25 cellular contexts compared by ENCODE assay signal in genomic region chr4:117434424-117434823, GRCh38.
"Had no signal": no experiment of that assay in that cellular context is flagged by ENCODE, and none has a peak within 500 bp of the region (broad histone marks: within the 10 kb centered on the region; RNA-seq: fewer than 3 reads in every experiment).

No MANE protein-coding gene starts in this region.

- H3K36me3 ChIP-seq: gastrocnemius medialis, heart right ventricle, left ventricle myocardium inferior, lower lobe of right lung, prostate gland, suprapubic skin, thyroid gland, upper lobe of right lung, vagina had no signal

- H3K27ac ChIP-seq: coronary artery, gastrocnemius medialis, heart right ventricle, left ventricle myocardium inferior, lower lobe of right lung, parathyroid adenoma, prostate gland, suprapubic skin, thyroid gland, upper lobe of right lung, vagina had no signal

- DNase-seq: effector CD4-positive, alpha-beta T cell; endodermal cell; gastrocnemius medialis; heart right ventricle; hypothalamus; left ventricle myocardium inferior; lower lobe of right lung; midbrain; naive B cell; nephron progenitor cell; stimulated activated CD4-positive, alpha-beta T cell treated with anti-CD3 and anti-CD28 coated beads, Interleukin-4, amount 100 ng/mL, for 1 hour; stimulated activated CD8-positive, alpha-beta memory T cell treated with anti-CD3 and anti-CD28 coated beads, Interleukin-4, amount 100 ng/mL, for 48 hours; stimulated activated naive CD8-positive, alpha-beta T cell treated with anti-CD3 and anti-CD28 coated beads, Interleukin-15, Interleukin-2, amounts not matched to agents 100 U/mL and 50 U/mL, for 24 hours; thyroid gland; upper lobe of right lung had no signal

- H3K36me3 Mint-ChIP-seq: memory B cell; naive B cell; stimulated activated effector memory CD8-positive, alpha-beta T cell treated with anti-CD3 and anti-CD28 coated beads, Interleukin-12 subunit alpha, Interleukin-12 subunit beta, amount 100 ng/mL, for 72 hours had no signal

- ATAC-seq: esophagus mucosa; gastrocnemius medialis; heart right ventricle; lower lobe of right lung; stimulated activated effector memory CD8-positive, alpha-beta T cell treated with anti-CD3 and anti-CD28 coated beads, Interleukin-12 subunit alpha, Interleukin-12 subunit beta, amount 100 ng/mL, for 72 hours; stimulated activated naive CD8-positive, alpha-beta T cell treated with anti-CD3 and anti-CD28 coated beads, Interleukin-15, Interleukin-2, amounts not matched to agents 100 U/mL and 50 U/mL, for 24 hours; upper lobe of right lung had no signal

- H3K27me3 ChIP-seq: gastrocnemius medialis, heart right ventricle, suprapubic skin, thyroid gland, upper lobe of right lung, vagina had no signal

- H3K4me1 ChIP-seq: gastrocnemius medialis, heart right ventricle, left ventricle myocardium inferior, lower lobe of right lung, parathyroid adenoma, prostate gland, suprapubic skin, thyroid gland, upper lobe of right lung, vagina had no signal

- H2AFZ ChIP-seq: parathyroid adenoma had no signal

- H3K4me1 Mint-ChIP-seq: endodermal cell; memory B cell; naive B cell; nephron progenitor cell; stimulated activated effector memory CD8-positive, alpha-beta T cell treated with anti-CD3 and anti-CD28 coated beads, Interleukin-12 subunit alpha, Interleukin-12 subunit beta, amount 100 ng/mL, for 72 hours had no signal

- H3K4me3 ChIP-seq: coronary artery, gastrocnemius medialis, heart right ventricle, left ventricle myocardium inferior, lower lobe of right lung, prostate gland, suprapubic skin, thyroid gland, upper lobe of right lung, vagina had no signal

- FAIRE-seq: endothelial cell of umbilical vein, islet of Langerhans had no signal

- H3K9me3 ChIP-seq: gastrocnemius medialis, heart right ventricle, left ventricle myocardium inferior, lower lobe of right lung, prostate gland, thyroid gland, upper lobe of right lung, vagina had no signal

- H3K9me3 Mint-ChIP-seq: naive B cell, nephron progenitor cell had no signal

- H3K4me3 Mint-ChIP-seq: endodermal cell; memory B cell; naive B cell; nephron progenitor cell; stimulated activated effector memory CD8-positive, alpha-beta T cell treated with anti-CD3 and anti-CD28 coated beads, Interleukin-12 subunit alpha, Interleukin-12 subunit beta, amount 100 ng/mL, for 72 hours had no signal

- H3K27me3 Mint-ChIP-seq: memory B cell, naive B cell had no signal

- H3K9ac ChIP-seq: parathyroid adenoma had no signal

- H3K79me2 ChIP-seq: parathyroid adenoma had no signal

- H3K27ac Mint-ChIP-seq: endodermal cell; memory B cell; naive B cell; nephron progenitor cell; stimulated activated effector memory CD8-positive, alpha-beta T cell treated with anti-CD3 and anti-CD28 coated beads, Interleukin-12 subunit alpha, Interleukin-12 subunit beta, amount 100 ng/mL, for 72 hours had no signal
